Comparison of ENCODE assay signal across 14 cellular contexts in the genomic region with DNA sequence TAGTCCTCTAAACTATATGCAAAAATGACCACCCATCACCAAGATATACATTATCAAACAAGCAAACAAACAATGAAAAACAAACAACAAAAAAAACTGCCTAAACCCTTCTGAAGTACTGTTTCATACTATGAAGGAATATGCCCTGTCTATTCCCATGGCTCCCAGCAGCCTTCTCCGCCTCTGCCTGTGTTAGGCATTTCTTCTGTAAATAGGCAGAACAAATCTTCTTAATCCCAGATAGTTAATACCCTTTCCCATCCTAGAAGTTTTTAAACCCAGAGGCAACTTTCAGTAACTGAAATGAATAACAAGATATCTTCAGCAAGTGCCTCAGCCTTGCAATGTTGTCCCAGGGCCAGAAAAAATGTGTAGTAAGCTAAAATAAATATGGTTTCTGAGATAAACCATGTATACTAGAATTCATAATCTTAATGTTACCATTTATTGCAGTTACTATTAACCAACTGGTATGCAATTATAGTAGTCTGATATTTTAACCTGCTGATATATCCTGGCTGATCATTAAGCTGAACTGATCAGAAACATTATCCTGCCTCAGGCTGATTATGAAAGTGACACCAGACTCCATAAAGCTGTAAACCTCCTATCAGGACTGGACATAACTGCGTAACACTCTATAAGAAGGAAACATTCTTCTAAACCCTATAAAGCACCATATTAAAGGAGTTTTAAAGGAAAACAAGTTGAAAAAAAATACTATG.
DNase-seq lines count a peak whose midpoint lies in the region; ATAC-seq and TF ChIP-seq lines count a peak whose summit lies in the region.
"Had no signal": no experiment of that assay in that cellular context is flagged by ENCODE, and none has a peak within 500 bp of the region (broad histone marks: within the 10 kb centered on the region; RNA-seq: fewer than 3 reads in every experiment).

No MANE protein-coding gene starts in this region.

- H2AFZ ChIP-seq in neural progenitor cell (replicated peaks), result peak overlapping the region; percentile 62
- H2AFZ ChIP-seq: GM23248 had no signal

- H3K4me3 Mint-ChIP-seq in neural progenitor cell, result peak overlapping the region; percentile 60
- no peak overlapping the region for H3K4me3 Mint-ChIP-seq in activated T-helper 17 cell treated with anti-CD3 and anti-CD28 coated beads, Interleukin-2, amount 50 U/mL, for 72 hours
- H3K4me3 Mint-ChIP-seq: CD14-positive monocyte; CD4-positive, alpha-beta memory T cell had no signal

- H3K9me3 Mint-ChIP-seq in neural progenitor cell, result peaks cover 3% of the 10 kb centered on the region
- H3K9me3 Mint-ChIP-seq in activated T-helper 17 cell treated with anti-CD3 and anti-CD28 coated beads, Interleukin-2, amount 50 U/mL, for 72 hours, result no peaks in the 10 kb centered on the region

- DNase-seq in NCI-H82 (lab: John Stamatoyannopoulos, UW) (peak; percentile 45), NCI-H82 treated with DMSO at 0.1 percent for 48 hours (lab: John Stamatoyannopoulos, UW; ENCODE audit: unreplicated experiment) (no peak), SK-N-MC (ENCODE audit: low read depth, low spot score) (peak; percentile 85), neural progenitor cell (ENCODE audit: low spot score) (no peak), dorsolateral prefrontal cortex (no peak), NAMALWA (ENCODE audit: low spot score) (no peak)
- DNase-seq: Calu3; CD4-positive, alpha-beta memory T cell had no signal

- no peaks in the 10 kb centered on the region for H3K36me3 Mint-ChIP-seq in neural progenitor cell
- no peaks in the 10 kb centered on the region for H3K36me3 Mint-ChIP-seq in activated T-helper 17 cell treated with anti-CD3 and anti-CD28 coated beads, Interleukin-2, amount 50 U/mL, for 72 hours (ENCODE audit: low read depth)
- H3K36me3 Mint-ChIP-seq: CD14-positive monocyte; CD4-positive, alpha-beta memory T cell had no signal

- H3K27me3 ChIP-seq in neural progenitor cell (no peaks in the 10 kb centered on the region), dorsolateral prefrontal cortex (no peaks in the 10 kb centered on the region)
- H3K27me3 ChIP-seq: BLaER1 had no signal

- no peak for ATAC-seq in activated T-helper 17 cell treated with anti-CD3 and anti-CD28 coated beads, Interleukin-2, amount 50 U/mL, for 72 hours (replicated peaks)

- no peaks in the 10 kb centered on the region for H3K36me3 ChIP-seq in SK-N-MC (ENCODE audit: insufficient read depth, low read length)
- H3K36me3 ChIP-seq in neural progenitor cell, result no peaks in the 10 kb centered on the region
- H3K36me3 ChIP-seq: BLaER1, HAP-1 had no signal

- H3K27ac ChIP-seq in SK-N-MC (peak overlapping the region; percentile 86), neural progenitor cell (no peak overlapping the region), dorsolateral prefrontal cortex (no peak overlapping the region)
- H3K27ac ChIP-seq: 22Rv1, BLaER1, GM23248 had no signal

- intact Hi-C loops in dorsolateral prefrontal cortex (cut with DNase I), result no loop called here

- H3K4me1 ChIP-seq in neural progenitor cell, result no peaks in the 10 kb centered on the region
- H3K4me1 ChIP-seq: HAP-1 had no signal

- H3K4me1 Mint-ChIP-seq in neural progenitor cell, result peaks cover 24% of the 10 kb centered on the region
- H3K4me1 Mint-ChIP-seq in activated T-helper 17 cell treated with anti-CD3 and anti-CD28 coated beads, Interleukin-2, amount 50 U/mL, for 72 hours, result no peaks in the 10 kb centered on the region
- H3K4me1 Mint-ChIP-seq: CD14-positive monocyte; CD4-positive, alpha-beta memory T cell had no signal

- no peak overlapping the region for H3K4me2 ChIP-seq in neural progenitor cell
- H3K4me2 ChIP-seq: BLaER1 had no signal

- peak overlapping the region; percentile 75 for H3K27ac Mint-ChIP-seq in neural progenitor cell
- H3K27ac Mint-ChIP-seq in activated T-helper 17 cell treated with anti-CD3 and anti-CD28 coated beads, Interleukin-2, amount 50 U/mL, for 72 hours, result no peak overlapping the region
- H3K27ac Mint-ChIP-seq: CD14-positive monocyte; CD4-positive, alpha-beta memory T cell had no signal

- H4K20me1 ChIP-seq in neural progenitor cell (ENCODE audit: low read depth), result no peaks in the 10 kb centered on the region
- H4K20me1 ChIP-seq: BLaER1 had no signal

- H3K9ac ChIP-seq in SK-N-MC (ENCODE audit: insufficient read length) (no peak overlapping the region), neural progenitor cell (no peak overlapping the region)
- H3K9ac ChIP-seq: BLaER1, GM23248 had no signal

- H3K9me3 ChIP-seq in SK-N-MC (ENCODE audit: low read depth, low read length), result no peaks in the 10 kb centered on the region
- H3K9me3 ChIP-seq in neural progenitor cell (ENCODE audit: low read depth), result no peaks in the 10 kb centered on the region
- H3K9me3 ChIP-seq: BLaER1, HAP-1 had no signal

- H3F3A ChIP-seq in neural progenitor cell (ENCODE audit: low read depth), result no peaks in the 10 kb centered on the region

- no peak for TF ChIP-seq CTCF in neural progenitor cell (IDR thresholded peaks at IDR 0.05)
- no peak for TF ChIP-seq CTCF in dorsolateral prefrontal cortex (IDR thresholded peaks at IDR 0.05 in 54 of 56, conservative IDR thresholded peaks at IDR 0.05 in 2 of 56; ENCODE audit: low read depth in 1 of 56, partially characterized antibody in 56 of 56)

- H3K4me3 ChIP-seq in SK-N-MC (peak overlapping the region; percentile 27), neural progenitor cell (no peak overlapping the region), dorsolateral prefrontal cortex (no peak overlapping the region)
- H3K4me3 ChIP-seq: BLaER1, GM23248, HAP-1 had no signal

- H3K79me2 ChIP-seq in neural progenitor cell (ENCODE audit: low read depth), result no peaks in the 10 kb centered on the region

- H3K27me3 Mint-ChIP-seq in neural progenitor cell (ENCODE audit: insufficient read depth, low read depth), result no peaks in the 10 kb centered on the region
- no peaks in the 10 kb centered on the region for H3K27me3 Mint-ChIP-seq in activated T-helper 17 cell treated with anti-CD3 and anti-CD28 coated beads, Interleukin-2, amount 50 U/mL, for 72 hours

Comparison
In these comparisons a context has a peak if more than half of its experiments do, and no peak if none do; other contexts are left out.
1. DNase-seq: peak in NCI-H82 (single experiment) and SK-N-MC (single experiment); none in NCI-H82 treated with DMSO at 0.1 percent for 48 hours (single experiment), neural progenitor cell (single experiment), dorsolateral prefrontal cortex (0 of 10) and NAMALWA (single experiment).